In the genomic region with DNA sequence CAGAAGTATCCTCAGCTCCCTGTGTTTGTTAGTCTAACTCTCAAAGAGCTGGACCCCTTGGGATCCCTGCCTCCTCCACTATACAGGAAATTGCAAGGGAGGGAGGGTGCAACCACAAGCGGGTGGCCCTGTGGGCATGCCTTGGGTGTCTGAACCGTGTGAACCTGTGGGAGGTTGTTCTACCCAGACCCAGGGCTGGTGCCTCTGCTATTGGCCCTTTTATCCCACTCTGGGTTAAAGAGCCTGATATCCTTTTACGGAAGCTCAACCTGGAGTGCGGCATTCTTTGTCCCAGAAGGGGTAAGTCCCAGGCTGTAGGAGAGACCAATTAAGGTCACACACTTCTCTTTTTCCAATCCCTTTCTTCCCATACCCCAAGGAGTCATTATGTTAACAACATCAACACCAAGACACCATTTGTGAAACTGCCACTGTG, we compare ENCODE assay signal across 10 cellular contexts. TPM values are rescaled to one million over a fixed set of nuclear protein-coding genes. Genes with fewer than 3 reads are reported as not detected.
DNase-seq lines count a peak whose midpoint lies in the region; ATAC-seq, FAIRE-seq and TF ChIP-seq lines count a peak whose summit lies in the region.
"Had no signal": no experiment of that assay in that cellular context is flagged by ENCODE, and none has a peak within 500 bp of the region (broad histone marks: within the 10 kb centered on the region; RNA-seq: fewer than 3 reads in every experiment).

No MANE protein-coding gene starts in this region.

- FAIRE-seq in small intestine (lab: Jason Lieb, UNC), result no peak

- H3K4me3 ChIP-seq in small intestine (ENCODE audit: low read depth in 1 of 2, low read length in 2 of 2) (no peak overlapping the region), adrenal gland (no peak overlapping the region)

- ATAC-seq in HG03280 (IDR thresholded peaks at IDR 0.05; ENCODE audit: unreplicated experiment) (no peak), GM18520 (IDR thresholded peaks at IDR 0.05; ENCODE audit: unreplicated experiment) (no peak)

- TF ChIP-seq CTCF in adrenal gland (IDR thresholded peaks at IDR 0.05) (no peak), mesothelial cell of epicardium (IDR thresholded peaks at IDR 0.05; ENCODE audit: unreplicated experiment) (no peak)

- no peaks in the 10 kb centered on the region for H3K9me3 ChIP-seq in small intestine (ENCODE audit: control insufficient read depth, low read depth)
- H3K9me3 ChIP-seq in adrenal gland (replicated peaks in 1 of 3), result no peaks in the 10 kb centered on the region

- peaks cover 15% of the 10 kb centered on the region for H3K36me3 Mint-ChIP-seq in T-helper 1 cell treated with Interleukin-12 subunit alpha and Interleukin-12 subunit beta and Interleukin-4 antibody, amounts not matched to agents 30 μg/mL and 1 μg/mL, for 36 hours (ENCODE audit: low read depth)
- H3K36me3 Mint-ChIP-seq in mesothelial cell of epicardium, result no peaks in the 10 kb centered on the region

- H3K27me3 ChIP-seq in small intestine (ENCODE audit: control insufficient read depth in 2 of 2, insufficient read depth in 2 of 2, low read length in 2 of 2) (no peaks in the 10 kb centered on the region), adrenal gland (no peaks in the 10 kb centered on the region)

- DNase-seq in ELR (ENCODE audit: low read depth) (peak; percentile 27), activated gamma-delta T cell treated with Interleukin-2 at 50 U/mL for 16 hours (peak; percentile 53), small intestine (peak; percentile 35), adrenal gland (no peak), mesothelial cell of epicardium (ENCODE audit: low spot score in 2 of 2, unreplicated experiment in 2 of 2) (no peak)
- DNase-seq: NCI-H774 had no signal

- H3K27ac ChIP-seq in small intestine (ENCODE audit: low read depth in 1 of 2, low read length in 1 of 2), result no peak overlapping the region
- no peak overlapping the region for H3K27ac ChIP-seq in adrenal gland

- peaks cover 62% of the 10 kb centered on the region for H3K4me1 Mint-ChIP-seq in T-helper 1 cell treated with Interleukin-12 subunit alpha and Interleukin-12 subunit beta and Interleukin-4 antibody, amounts not matched to agents 30 μg/mL and 1 μg/mL, for 36 hours (ENCODE audit: low read depth)
- no peaks in the 10 kb centered on the region for H3K4me1 Mint-ChIP-seq in mesothelial cell of epicardium

- WGBS in small intestine, 3 donors, result 60 to 93% (median 75%) methylated on average over 3 to 4 of the region's 4 CpGs
- 79 to 90% (median 82%) methylated on average over 4 of the region's 4 CpGs for WGBS in adrenal gland, 4 donors

- H3K27ac Mint-ChIP-seq in T-helper 1 cell treated with Interleukin-12 subunit alpha and Interleukin-12 subunit beta and Interleukin-4 antibody, amounts not matched to agents 30 μg/mL and 1 μg/mL, for 36 hours, result peak overlapping the region; percentile 75
- no peak overlapping the region for H3K27ac Mint-ChIP-seq in mesothelial cell of epicardium
- H3K27ac Mint-ChIP-seq: memory B cell had no signal

- H3K36me3 ChIP-seq in small intestine (ENCODE audit: control insufficient read depth in 2 of 2, insufficient read depth in 2 of 2, low read length in 2 of 2) (no peaks in the 10 kb centered on the region), adrenal gland (replicated peaks in 1 of 2) (no peaks in the 10 kb centered on the region)

- no peak for TF ChIP-seq POLR2A in adrenal gland (IDR thresholded peaks at IDR 0.05)

- H3K4me3 Mint-ChIP-seq in T-helper 1 cell treated with Interleukin-12 subunit alpha and Interleukin-12 subunit beta and Interleukin-4 antibody, amounts not matched to agents 30 μg/mL and 1 μg/mL, for 36 hours, result peak overlapping the region; percentile 45
- no peak overlapping the region for H3K4me3 Mint-ChIP-seq in mesothelial cell of epicardium
- H3K4me3 Mint-ChIP-seq: memory B cell had no signal

- H3K27me3 Mint-ChIP-seq in T-helper 1 cell treated with Interleukin-12 subunit alpha and Interleukin-12 subunit beta and Interleukin-4 antibody, amounts not matched to agents 30 μg/mL and 1 μg/mL, for 36 hours (ENCODE audit: low read depth), result no peaks in the 10 kb centered on the region
- H3K27me3 Mint-ChIP-seq in mesothelial cell of epicardium (ENCODE audit: low read depth), result no peaks in the 10 kb centered on the region
- H3K27me3 Mint-ChIP-seq: memory B cell had no signal

- no peaks in the 10 kb centered on the region for H3K9me3 Mint-ChIP-seq in T-helper 1 cell treated with Interleukin-12 subunit alpha and Interleukin-12 subunit beta and Interleukin-4 antibody, amounts not matched to agents 30 μg/mL and 1 μg/mL, for 36 hours
- no peaks in the 10 kb centered on the region for H3K9me3 Mint-ChIP-seq in mesothelial cell of epicardium
- H3K9me3 Mint-ChIP-seq: memory B cell had no signal

- intact Hi-C loops in adrenal gland (cut with DNase I), result no loop called here

- H3K4me1 ChIP-seq in small intestine (ENCODE audit: control insufficient read depth in 2 of 2, insufficient read depth in 1 of 2, low read depth in 1 of 2, low read length in 1 of 2), result no peaks in the 10 kb centered on the region
- H3K4me1 ChIP-seq in adrenal gland (replicated peaks in 1 of 2), result no peaks in the 10 kb centered on the region

RNA-seq across cellular contexts. Expression of gene ARSG, which starts 53.4 kb away (rescaled TPM):
- polyA plus RNA-seq in small intestine, result 1 to 10 TPM in 1 of 3 donors, under 1 TPM in 1, not detected in 1; 0.81 to 1.6 TPM
- total RNA-seq in adrenal gland, result 10 to 100 TPM in 4 of 8 donors, 1 to 10 TPM in 4; 7.3 to 49.6 (median 12.7) TPM
- 10 to 100 TPM in 1 of 3 donors, 1 to 10 TPM in 2; 2.1 to 22.9 (median 3.1) TPM for polyA plus RNA-seq in adrenal gland
- total RNA-seq in mesothelial cell of epicardium, result 7.8 to 11.4 TPM (median 9.0 TPM) in 3 replicates

RNA-seq across cellular contexts. Expression of gene SLC16A6, which starts 53.8 kb away (rescaled TPM):
- polyA plus RNA-seq in small intestine, result under 1 TPM in 1 of 3 donors, not detected in 2; 0.18 TPM
- total RNA-seq in adrenal gland, result 10 to 100 TPM in 1 of 8 donors, 1 to 10 TPM in 6, under 1 TPM in 1; 0.84 to 83.0 (median 2.5) TPM
- polyA plus RNA-seq in adrenal gland, result 10 to 100 TPM in 1 of 3 donors, 1 to 10 TPM in 1, under 1 TPM in 1; 0.47 to 59.7 (median 1.1) TPM
- 0.89 to 1.3 TPM (median 0.90 TPM) in 3 replicates for total RNA-seq in mesothelial cell of epicardium

Comparison
In these comparisons a context has a peak if more than half of its experiments do, and no peak if none do; other contexts are left out.
1. DNase-seq: peak in ELR (single experiment), activated gamma-delta T cell treated with Interleukin-2 at 50 U/mL for 16 hours (single experiment) and small intestine (single experiment); none in adrenal gland (0 of 7) and mesothelial cell of epicardium (0 of 2).